21 cellular contexts compared by ENCODE assay signal in genomic region chr18:43793910-43794309, GRCh38.
DNase-seq lines count a peak whose midpoint lies in the region; ATAC-seq, FAIRE-seq and TF ChIP-seq lines count a peak whose summit lies in the region.
"Had no signal": no experiment of that assay in that cellular context is flagged by ENCODE, and none has a peak within 500 bp of the region (broad histone marks: within the 10 kb centered on the region; RNA-seq: fewer than 3 reads in every experiment).

No MANE protein-coding gene starts in this region.

- no peak for TF ChIP-seq POLR2A in heart left ventricle (IDR thresholded peaks at IDR 0.05)

- TF ChIP-seq CTCF in bronchial epithelial cell (IDR thresholded peaks at IDR 0.05; ENCODE audit: insufficient read depth, low read length, severe bottlenecking) (no peak), heart left ventricle (IDR thresholded peaks at IDR 0.05) (no peak)

- intact Hi-C loops in heart left ventricle (cut with DNase I) (no loop called here), left ventricle myocardium superior (cut with micrococcal nuclease) (no loop called here)

- no peaks in the 10 kb centered on the region for H3K27me3 ChIP-seq in bronchial epithelial cell (ENCODE audit: control insufficient read depth, insufficient read depth, low read length)
- no peaks in the 10 kb centered on the region for H3K27me3 ChIP-seq in heart left ventricle
- H3K27me3 ChIP-seq: BE2C had no signal

- FAIRE-seq in bronchial epithelial cell (lab: Jason Lieb, UNC) (no peak), frontal cortex (lab: Jason Lieb, UNC) (no peak)
- FAIRE-seq: D721Med, G401.6, GM12891, GM18507, HTR-8/SVneo had no signal

- H3K27ac ChIP-seq in heart left ventricle = peak overlapping the region in 7 of 12 donors; percentile 22 to 57 (median 29)

- H3K36me3 ChIP-seq in bronchial epithelial cell (ENCODE audit: control insufficient read depth, insufficient read depth, low read length) = no peaks in the 10 kb centered on the region
- H3K36me3 ChIP-seq in heart left ventricle = no peaks in the 10 kb centered on the region
- H3K36me3 ChIP-seq: BE2C had no signal

- DNase-seq in bronchial epithelial cell (ENCODE audit: low read depth) (peak; percentile 13), heart left ventricle (no peak), left ventricle myocardium superior (no peak), RKO (ENCODE audit: low spot score) (no peak), frontal cortex (ENCODE audit: low spot score in 2 of 2) (no peak), Kasumi-1 (lab: John Stamatoyannopoulos, UW) (no peak)
- DNase-seq: ACHN; BE2C; C1 segment of cervical spinal cord; Caco-2; CD4-positive, CD25-positive, alpha-beta regulatory T cell; GOT3; H7; HFFc6; IMR-90 had no signal

- peaks cover 0 to 3% (median 0%) of the 10 kb centered on the region in 12 donors for H3K4me1 ChIP-seq in heart left ventricle
- H3K4me1 ChIP-seq: Caco-2 had no signal

- H3K9me3 ChIP-seq in heart left ventricle = peaks cover 0 to 6% (median 0%) of the 10 kb centered on the region in 12 donors
- H3K9me3 ChIP-seq: BE2C, Caco-2 had no signal

- 16 to 25% (median 20%) methylated on average over 1 of the region's 1 CpG for WGBS in heart left ventricle, 4 donors

- ATAC-seq in heart left ventricle (peak; percentile 80 to 93 (median 86)), left ventricle myocardium superior (peak; percentile 96)
- ATAC-seq: HCT116 had no signal

- H3K4me3 ChIP-seq in bronchial epithelial cell (ENCODE audit: low read depth, low read length) (no peak overlapping the region), heart left ventricle (no peak overlapping the region)
